39 cellular contexts compared by ENCODE assay signal in genomic region chr4:583820-584219, GRCh38. TPM values are rescaled to one million over a fixed set of nuclear protein-coding genes. Genes with fewer than 3 reads are reported as not detected.
"Had no signal": no experiment of that assay in that cellular context is flagged by ENCODE, and none has a peak within 500 bp of the region (broad histone marks: within the 10 kb centered on the region; RNA-seq: fewer than 3 reads in every experiment).

No MANE protein-coding gene starts in this region.

- DNase-seq: Karpas-422, Kasumi-1, MG63, MM.1S, MV-4-11, NCI-H1048, NCI-H1092, NCI-H1092 treated with DMSO at 0.1 percent for 48 hours, NCI-H1105, NCI-H1105 treated with DMSO at 0.1 percent for 48 hours, NCI-H1417, NCI-H1417 treated with DMSO at 0.1 percent for 48 hours, NCI-H1436, NCI-H1436 treated with DMSO at 0.1 percent for 48 hours, NCI-H146, NCI-H1694, NCI-H1694 treated with DMSO at 0.1 percent for 48 hours, NCI-H187, NCI-H187 treated with DMSO at 0.1 percent for 48 hours, NCI-H1930, NCI-H2029, NCI-H2029 treated with DMSO at 0.1 percent for 48 hours, NCI-H2081, NCI-H2081 treated with DMSO at 0.1 percent for 48 hours, NCI-H2107, NCI-H2171, NCI-H2171 treated with DMSO at 0.1 percent for 48 hours, NCI-H2227 treated with DMSO at 0.1 percent for 48 hours, NCI-H226, NCI-H345, NCI-H446, NCI-H446 treated with DMSO at 0.1 percent for 48 hours, NCI-H510A, NCI-H510A treated with DMSO at 0.1 percent for 48 hours, NCI-H524 had no signal

- H3K27me3 ChIP-seq: MG63 had no signal

- H3K36me3 ChIP-seq: MG63 had no signal

- H3K4me3 ChIP-seq: MG63 had no signal

RNA-seq across cellular contexts. Expression of gene TMEM271, which starts 7.7 kb away (rescaled TPM):
- total RNA-seq: LHCN-M2, M059J, MCF 10A, NCI-H460 had no signal

RNA-seq across cellular contexts. Expression of gene PDE6B, which starts 41.6 kb away (rescaled TPM):
- total RNA-seq: M059J, MCF 10A, NCI-H460 had no signal
